Comparison of ENCODE assay signal across 8 cellular contexts in genomic region chr4:121380448-121381147, GRCh38.
DNase-seq lines count a peak whose midpoint lies in the region; ATAC-seq and TF ChIP-seq lines count a peak whose summit lies in the region.

TSS of gene QRFPR (minus strand) at chr4:121381018. CDS start at chr4:121380647, 371 bp downstream.

- peak; percentile 76 for ATAC-seq in stimulated activated naive CD8-positive, alpha-beta T cell treated with anti-CD3 and anti-CD28 coated beads, Interleukin-15, amount 100 ng/mL, for 72 hours
- ATAC-seq in GM21526 (IDR thresholded peaks at IDR 0.05; ENCODE audit: low FRiP score, unreplicated experiment) = no peak

- H3K27ac Mint-ChIP-seq in T-helper 1 cell treated with Interleukin-12 subunit alpha and Interleukin-12 subunit beta and Interleukin-4 antibody, amounts not matched to agents 30 μg/mL and 1 μg/mL, for 36 hours = peak within 1 kb of the TSS; percentile 43
- no peak within 1 kb of the TSS for H3K27ac Mint-ChIP-seq in stimulated activated naive CD8-positive, alpha-beta T cell treated with anti-CD3 and anti-CD28 coated beads, Interleukin-15, amount 100 ng/mL, for 72 hours

- H3K27me3 Mint-ChIP-seq in T-helper 1 cell treated with Interleukin-12 subunit alpha and Interleukin-12 subunit beta and Interleukin-4 antibody, amounts not matched to agents 30 μg/mL and 1 μg/mL, for 36 hours (ENCODE audit: low read depth) = peaks cover 68% of the 10 kb centered on the region
- H3K27me3 Mint-ChIP-seq in stimulated activated naive CD8-positive, alpha-beta T cell treated with anti-CD3 and anti-CD28 coated beads, Interleukin-15, amount 100 ng/mL, for 72 hours = peaks cover 85% of the 10 kb centered on the region

- H3K4me3 Mint-ChIP-seq in T-helper 1 cell treated with Interleukin-12 subunit alpha and Interleukin-12 subunit beta and Interleukin-4 antibody, amounts not matched to agents 30 μg/mL and 1 μg/mL, for 36 hours = peak within 1 kb of the TSS; percentile 69
- H3K4me3 Mint-ChIP-seq in stimulated activated naive CD8-positive, alpha-beta T cell treated with anti-CD3 and anti-CD28 coated beads, Interleukin-15, amount 100 ng/mL, for 72 hours = peak within 1 kb of the TSS; percentile 53 to 71

- H3K9me3 Mint-ChIP-seq in T-helper 1 cell treated with Interleukin-12 subunit alpha and Interleukin-12 subunit beta and Interleukin-4 antibody, amounts not matched to agents 30 μg/mL and 1 μg/mL, for 36 hours = no peaks in the 10 kb centered on the region
- H3K9me3 Mint-ChIP-seq in stimulated activated naive CD8-positive, alpha-beta T cell treated with anti-CD3 and anti-CD28 coated beads, Interleukin-15, amount 100 ng/mL, for 72 hours = no peaks in the 10 kb centered on the region

- H3K27me3 ChIP-seq in adipocyte (replicated peaks; ENCODE audit: control insufficient read depth, insufficient read depth, low read length) = peaks cover 48% of the 10 kb centered on the region
- peaks cover 46% of the 10 kb centered on the region for H3K27me3 ChIP-seq in iPS-20b (ENCODE audit: insufficient read depth, low read length)

- DNase-seq in T-helper 1 cell = no peak
- DNase-seq in adipocyte (ENCODE audit: low read depth) = peak; percentile 15
- DNase-seq in stimulated activated naive CD8-positive, alpha-beta T cell treated with anti-CD3 and anti-CD28 coated beads, Interleukin-15, amount 100 ng/mL, for 72 hours = peak in 1 of 2 donors; percentile 17
- DNase-seq in AG08396 (ENCODE audit: low spot score) = no peak
- DNase-seq in GM20000 (ENCODE audit: low spot score) = no peak

- H3K9ac ChIP-seq in adipocyte (ENCODE audit: low read length) (no peak within 1 kb of the TSS), iPS-20b (ENCODE audit: low read depth, low read length) (peak within 1 kb of the TSS; percentile 58; the same call in 1 of the 2 replicates)

- H3K36me3 ChIP-seq in adipocyte (ENCODE audit: control insufficient read depth, insufficient read depth, low read length, severe bottlenecking) (no peaks in the 10 kb centered on the region), iPS-20b (ENCODE audit: insufficient read depth, low read depth, low read length) (no peaks in the 10 kb centered on the region)

- H3K4me3 ChIP-seq in adipocyte (ENCODE audit: low read length) (peak within 1 kb of the TSS; percentile 74), iPS-20b (ENCODE audit: low read length) (peak within 1 kb of the TSS; percentile 64)

- peaks cover 2% of the 10 kb centered on the region for H3K36me3 Mint-ChIP-seq in T-helper 1 cell treated with Interleukin-12 subunit alpha and Interleukin-12 subunit beta and Interleukin-4 antibody, amounts not matched to agents 30 μg/mL and 1 μg/mL, for 36 hours (ENCODE audit: low read depth)

- H3K4me1 ChIP-seq in adipocyte (ENCODE audit: control insufficient read depth, insufficient read depth, low read length) (peaks cover 9% of the 10 kb centered on the region), iPS-20b (ENCODE audit: insufficient read depth, low read length) (no peaks in the 10 kb centered on the region)

- H3K9me3 ChIP-seq in adipocyte (ENCODE audit: control insufficient read depth, low read length) (no peaks in the 10 kb centered on the region), iPS-20b (ENCODE audit: insufficient read depth, low read depth, low read length) (no peaks in the 10 kb centered on the region)

- no peak within 1 kb of the TSS for H3K27ac ChIP-seq in iPS-20b (ENCODE audit: low read length)

- no peak for TF ChIP-seq CTCF in GM20000 (IDR thresholded peaks at IDR 0.05; ENCODE audit: extremely low read depth, missing control alignments)

- H3K4me1 Mint-ChIP-seq in T-helper 1 cell treated with Interleukin-12 subunit alpha and Interleukin-12 subunit beta and Interleukin-4 antibody, amounts not matched to agents 30 μg/mL and 1 μg/mL, for 36 hours (ENCODE audit: low read depth) = peaks cover 9% of the 10 kb centered on the region
- peaks cover 10% of the 10 kb centered on the region for H3K4me1 Mint-ChIP-seq in stimulated activated naive CD8-positive, alpha-beta T cell treated with anti-CD3 and anti-CD28 coated beads, Interleukin-15, amount 100 ng/mL, for 72 hours
